In genomic region chr6:42698217-42698616, GRCh38 we compare ENCODE assay signal across 2 cellular contexts.
A peak's percentile ranks its signal among the peaks of the same experiment; 100 is the strongest.
TF ChIP-seq lines count a peak whose summit lies in the region.

No MANE protein-coding gene starts in this region.

TF ChIP-seq in K562, 482 proteins besides CTCF, POLR2A, EP300 and RAD21:
- TF ChIP-seq ZBTB40 (IDR thresholded peaks at IDR 0.05) (no peak), ZBTB40 (CRISPR knock-in tag; IDR thresholded peaks at IDR 0.05) (no peak), NRF1 (conservative IDR thresholded peaks at IDR 0.05 in 1 of 2, IDR thresholded peaks at IDR 0.05 in 1 of 2) (peak; percentile 39 to 50; a peak in 3 of 4 replicates), VEZF1 (CRISPR knock-in tag; IDR thresholded peaks at IDR 0.05) (no peak), POLR2G (IDR thresholded peaks at IDR 0.05; ENCODE audit: low read depth, low read length) (peak; percentile 57; the same call in 1 of the 2 replicates), TFAP4 (CRISPR knock-in tag; IDR thresholded peaks at IDR 0.05; ENCODE audit: borderline replicate concordance) (0 out of 2 replicates have a peak, but pooled peaks have one; percentile 14)

TF ChIP-seq in HepG2, 621 proteins besides CTCF, POLR2A, EP300 and RAD21:
- TF ChIP-seq AGO1 (IDR thresholded peaks at IDR 0.05; ENCODE audit: low read depth, low read length, poor library complexity, severe bottlenecking) (peak; percentile 33), POLR2G (IDR thresholded peaks at IDR 0.05; ENCODE audit: low read depth, low read length) (peak; percentile 26; the same call in 1 of the 2 replicates), CHCHD3 (CRISPR knock-in tag; IDR thresholded peaks at IDR 0.05) (no peak), AGO2 (optimal IDR thresholded peaks at IDR 0.05; ENCODE audit: low read depth, low read length) (peak; percentile 42)
